Comparison of ENCODE assay signal across 11 cellular contexts in genomic region chr10:34407227-34407626, GRCh38.
DNase-seq lines count a peak whose midpoint lies in the region; ATAC-seq, FAIRE-seq and TF ChIP-seq lines count a peak whose summit lies in the region.
"Had no signal": no experiment of that assay in that cellular context is flagged by ENCODE, and none has a peak within 500 bp of the region (broad histone marks: within the 10 kb centered on the region; RNA-seq: fewer than 3 reads in every experiment).

No MANE protein-coding gene starts in this region.

- H3K27me3 ChIP-seq in SJCRH30 (no peaks in the 10 kb centered on the region), left ventricle myocardium inferior (ENCODE audit: low read depth) (no peaks in the 10 kb centered on the region), vagina (no peaks in the 10 kb centered on the region)

- TF ChIP-seq POLR2A in vagina (IDR thresholded peaks at IDR 0.05) = no peak

- H3K4me1 ChIP-seq in SJCRH30 (peaks cover 17% of the 10 kb centered on the region), left ventricle myocardium inferior (peaks cover 16% of the 10 kb centered on the region), vagina (peaks cover 6% of the 10 kb centered on the region)

- H3K9me3 ChIP-seq in SJCRH30 (replicated peaks) = no peaks in the 10 kb centered on the region
- no peaks in the 10 kb centered on the region for H3K9me3 ChIP-seq in left ventricle myocardium inferior (replicated peaks)
- no peaks in the 10 kb centered on the region for H3K9me3 ChIP-seq in vagina

- H3K9me3 Mint-ChIP-seq in activated CD8-positive, alpha-beta T cell treated with anti-CD3 and anti-CD28 coated beads for 36 hours = no peaks in the 10 kb centered on the region
- H3K9me3 Mint-ChIP-seq: immature natural killer cell had no signal

- H3K36me3 ChIP-seq in SJCRH30 (no peaks in the 10 kb centered on the region), left ventricle myocardium inferior (no peaks in the 10 kb centered on the region), vagina (no peaks in the 10 kb centered on the region)

- TF ChIP-seq CTCF in left ventricle myocardium inferior (IDR thresholded peaks at IDR 0.05; ENCODE audit: borderline replicate concordance) (no peak), vagina (IDR thresholded peaks at IDR 0.05) (no peak)
- no peak for TF ChIP-seq CTCF in activated CD8-positive, alpha-beta T cell treated with anti-CD3 and anti-CD28 coated beads for 36 hours (IDR thresholded peaks at IDR 0.05)

- H3K27ac Mint-ChIP-seq in activated CD8-positive, alpha-beta T cell treated with anti-CD3 and anti-CD28 coated beads for 36 hours = no peak overlapping the region
- H3K27ac Mint-ChIP-seq: immature natural killer cell had no signal

- FAIRE-seq in urothelium cell line (lab: Jason Lieb, UNC) = peak; percentile 78

- DNase-seq in SKM-1 treated with dmso at 0.1 percent for 144 hours (lab: John Stamatoyannopoulos, UW; ENCODE audit: unreplicated experiment) (peak; percentile 8), SKM-1 (lab: John Stamatoyannopoulos, UW; ENCODE audit: unreplicated experiment) (no peak), SJCRH30 (peak; percentile 17 to 42), left ventricle myocardium inferior (peak; percentile 17), urothelium cell line (ENCODE audit: low spot score) (peak; percentile 38), vagina (ENCODE audit: extremely low spot score in 2 of 2) (no peak)
- DNase-seq in activated CD8-positive, alpha-beta T cell treated with anti-CD3 and anti-CD28 coated beads for 36 hours = no peak
- DNase-seq: immature natural killer cell, NCI-H1930 had no signal

- no peaks in the 10 kb centered on the region for H3K4me1 Mint-ChIP-seq in activated CD8-positive, alpha-beta T cell treated with anti-CD3 and anti-CD28 coated beads for 36 hours (ENCODE audit: low read depth)
- H3K4me1 Mint-ChIP-seq: immature natural killer cell had no signal

- no peaks in the 10 kb centered on the region for H3K36me3 Mint-ChIP-seq in activated CD8-positive, alpha-beta T cell treated with anti-CD3 and anti-CD28 coated beads for 36 hours (ENCODE audit: low read depth)
- H3K36me3 Mint-ChIP-seq: immature natural killer cell had no signal

- no peak overlapping the region for H3K4me3 Mint-ChIP-seq in activated CD8-positive, alpha-beta T cell treated with anti-CD3 and anti-CD28 coated beads for 36 hours
- H3K4me3 Mint-ChIP-seq: immature natural killer cell had no signal

- H3K27me3 Mint-ChIP-seq in activated CD8-positive, alpha-beta T cell treated with anti-CD3 and anti-CD28 coated beads for 36 hours = no peaks in the 10 kb centered on the region

- POLR2A ChIA-PET in activated CD8-positive, alpha-beta T cell treated with anti-CD3 and anti-CD28 coated beads for 36 hours (lab: Charles Lee) = no interaction called here

- intact Hi-C loops in left ventricle myocardium inferior (cut with micrococcal nuclease) (no loop called here), vagina (cut with DNase I) (no loop called here)
- intact Hi-C loops in activated CD8-positive, alpha-beta T cell treated with anti-CD3 and anti-CD28 coated beads for 36 hours (cut with micrococcal nuclease) = no loop called here

- no peak overlapping the region for H3K4me3 ChIP-seq in SJCRH30
- no peak overlapping the region for H3K4me3 ChIP-seq in left ventricle myocardium inferior
- no peak overlapping the region for H3K4me3 ChIP-seq in vagina
- H3K4me3 ChIP-seq: SK-N-MC had no signal

- CTCF ChIA-PET in activated CD8-positive, alpha-beta T cell treated with anti-CD3 and anti-CD28 coated beads for 36 hours (lab: Charles Lee) = no interaction called here

- no peak overlapping the region for H3K27ac ChIP-seq in SJCRH30
- H3K27ac ChIP-seq in left ventricle myocardium inferior (replicated peaks) = no peak overlapping the region
- H3K27ac ChIP-seq in vagina = no peak overlapping the region
- H3K27ac ChIP-seq: SK-N-MC had no signal

- ATAC-seq in activated CD8-positive, alpha-beta T cell treated with anti-CD3 and anti-CD28 coated beads for 36 hours = no peak
- ATAC-seq in GM19328 (IDR thresholded peaks at IDR 0.05; ENCODE audit: unreplicated experiment) = no peak

Comparison
In these comparisons a context has a peak if more than half of its experiments do, and no peak if none do; other contexts are left out.
1. DNase-seq: peak in SKM-1 treated with dmso at 0.1 percent for 144 hours (single experiment), SJCRH30 (2 of 2), left ventricle myocardium inferior (single experiment) and urothelium cell line (single experiment); none in SKM-1 (single experiment), vagina (0 of 2) and activated CD8-positive, alpha-beta T cell treated with anti-CD3 and anti-CD28 coated beads for 36 hours (single experiment).